In genomic region chr6:36829919-36830544, GRCh38 we compare ENCODE assay signal across 12 cellular contexts. TPM values are rescaled to one million over a fixed set of nuclear protein-coding genes. Genes with fewer than 3 reads are reported as not detected.
DNase-seq lines count a peak whose midpoint lies in the region; ATAC-seq and TF ChIP-seq lines count a peak whose summit lies in the region.
"Had no signal": no experiment of that assay in that cellular context is flagged by ENCODE, and none has a peak within 500 bp of the region (broad histone marks: within the 10 kb centered on the region; RNA-seq: fewer than 3 reads in every experiment).

No MANE protein-coding gene starts in this region.

- H3K4me1 Mint-ChIP-seq in progenitor cell of endocrine pancreas (ENCODE audit: low read depth) = peaks cover 4% of the 10 kb centered on the region

- in situ Hi-C loops in astrocyte of the cerebellum (cut with HindIII; ENCODE audit: low sequenced_read_pairs) = no loop called here

- ATAC-seq in GM18868 (IDR thresholded peaks at IDR 0.05; ENCODE audit: unreplicated experiment) = no peak
- ATAC-seq in GM21717 (IDR thresholded peaks at IDR 0.05; ENCODE audit: unreplicated experiment) = no peak
- ATAC-seq: stimulated activated memory B cell treated with anti-CD40 and anti-IgM and Interleukin-4, amounts not matched to agents 10 μg/mL and 1 μg/mL and 100 μg/mL, for 72 hours had no signal

- H3K4me3 ChIP-seq in astrocyte of the cerebellum (ENCODE audit: low read depth, low read length) (no peak overlapping the region), stomach smooth muscle (ENCODE audit: low read length in 2 of 2) (peak overlapping the region; percentile 41 to 54)

- no peaks in the 10 kb centered on the region for H3K36me3 ChIP-seq in stomach smooth muscle (ENCODE audit: control insufficient read depth in 2 of 2, insufficient read depth in 2 of 2, low read length in 2 of 2)

- no peak overlapping the region for H3K4me3 Mint-ChIP-seq in progenitor cell of endocrine pancreas (ENCODE audit: low read depth)
- H3K4me3 Mint-ChIP-seq: stimulated activated memory B cell treated with anti-CD40 and anti-IgM and Interleukin-4, amounts not matched to agents 10 μg/mL and 1 μg/mL and 100 μg/mL, for 72 hours had no signal

- H3K9me3 ChIP-seq in stomach smooth muscle (ENCODE audit: control insufficient read depth in 2 of 2, low read length in 2 of 2) = no peaks in the 10 kb centered on the region

- peaks cover 13% of the 10 kb centered on the region for H3K4me1 ChIP-seq in stomach smooth muscle (ENCODE audit: control insufficient read depth, insufficient read depth, low read length)

- H3K27ac Mint-ChIP-seq in progenitor cell of endocrine pancreas = no peak overlapping the region
- H3K27ac Mint-ChIP-seq: stimulated activated memory B cell treated with anti-CD40 and anti-IgM and Interleukin-4, amounts not matched to agents 10 μg/mL and 1 μg/mL and 100 μg/mL, for 72 hours had no signal

- DNase-seq in astrocyte of the cerebellum (ENCODE audit: low read depth) = peak; percentile 80
- peak; percentile 45 for DNase-seq in iPS-NIHi11 (ENCODE audit: low spot score)
- no peak for DNase-seq in progenitor cell of endocrine pancreas (ENCODE audit: low spot score, unreplicated experiment)
- no peak for DNase-seq in NCI-H1417 treated with DMSO at 0.1 percent for 48 hours (lab: John Stamatoyannopoulos, UW)
- DNase-seq: glutamatergic neuron, NCI-H510A had no signal

- H3K36me3 Mint-ChIP-seq in progenitor cell of endocrine pancreas (ENCODE audit: insufficient read depth) = no peaks in the 10 kb centered on the region
- H3K36me3 Mint-ChIP-seq: stimulated activated memory B cell treated with anti-CD40 and anti-IgM and Interleukin-4, amounts not matched to agents 10 μg/mL and 1 μg/mL and 100 μg/mL, for 72 hours had no signal

- H3K9me3 Mint-ChIP-seq in progenitor cell of endocrine pancreas (ENCODE audit: low read depth) = no peaks in the 10 kb centered on the region

- no peaks in the 10 kb centered on the region for H3K27me3 ChIP-seq in stomach smooth muscle (ENCODE audit: control insufficient read depth in 1 of 2, insufficient read depth in 2 of 2, low read length in 2 of 2)

- H3K27ac ChIP-seq in stomach smooth muscle (ENCODE audit: low read length) = no peak overlapping the region

- peaks cover 17% of the 10 kb centered on the region for H3K27me3 Mint-ChIP-seq in progenitor cell of endocrine pancreas

- no peak for TF ChIP-seq RAD21 in Ishikawa (IDR thresholded peaks at IDR 0.05; ENCODE audit: low read depth)

- TF ChIP-seq EP300 in Ishikawa (IDR thresholded peaks at IDR 0.05; ENCODE audit: borderline replicate concordance) = no peak

- TF ChIP-seq CTCF in astrocyte of the cerebellum (IDR thresholded peaks at IDR 0.05; ENCODE audit: low read depth, low read length, missing control alignments) (no peak), progenitor cell of endocrine pancreas (IDR thresholded peaks at IDR 0.05; ENCODE audit: unreplicated experiment) (no peak)

- H3K9ac ChIP-seq in stomach smooth muscle (ENCODE audit: low read length in 2 of 2) = peak overlapping the region in 1 of 2 donors; percentile 29

TF ChIP-seq in Ishikawa, 13 proteins besides CTCF, POLR2A, EP300 and RAD21:
- TF ChIP-seq NFIC (IDR thresholded peaks at IDR 0.05) = peak; percentile 66
- TF ChIP-seq ZBTB7A (IDR thresholded peaks at IDR 0.05; ENCODE audit: low read depth) = no peak
- peak; percentile 78; the same call in 1 of the 2 replicates for TF ChIP-seq MAX (IDR thresholded peaks at IDR 0.05)
- no peak for TF ChIP-seq EGR1 (IDR thresholded peaks at IDR 0.05)

RNA-seq across cellular contexts. Expression of gene CPNE5, which starts 9.2 kb away (rescaled TPM):
- total RNA-seq in progenitor cell of endocrine pancreas = 0.16 and 0.24 TPM in 2 replicates
- total RNA-seq: osteocyte had no signal

RNA-seq across cellular contexts. Expression of gene PPIL1, which starts 44.6 kb away (rescaled TPM):
- total RNA-seq in progenitor cell of endocrine pancreas = 53.1 and 53.2 TPM in 2 replicates

RNA-seq across cellular contexts. Expression of gene C6orf89, which starts 55.7 kb away (rescaled TPM):
- total RNA-seq in progenitor cell of endocrine pancreas = 29.9 and 31.7 TPM in 2 replicates

Comparison
In these comparisons a context has a peak if more than half of its experiments do, and no peak if none do; other contexts are left out.
1. DNase-seq: peak in astrocyte of the cerebellum (single experiment) and iPS-NIHi11 (single experiment); none in progenitor cell of endocrine pancreas (single experiment) and NCI-H1417 treated with DMSO at 0.1 percent for 48 hours (single experiment).